1 cellular context compared by ENCODE assay signal in the genomic region with DNA sequence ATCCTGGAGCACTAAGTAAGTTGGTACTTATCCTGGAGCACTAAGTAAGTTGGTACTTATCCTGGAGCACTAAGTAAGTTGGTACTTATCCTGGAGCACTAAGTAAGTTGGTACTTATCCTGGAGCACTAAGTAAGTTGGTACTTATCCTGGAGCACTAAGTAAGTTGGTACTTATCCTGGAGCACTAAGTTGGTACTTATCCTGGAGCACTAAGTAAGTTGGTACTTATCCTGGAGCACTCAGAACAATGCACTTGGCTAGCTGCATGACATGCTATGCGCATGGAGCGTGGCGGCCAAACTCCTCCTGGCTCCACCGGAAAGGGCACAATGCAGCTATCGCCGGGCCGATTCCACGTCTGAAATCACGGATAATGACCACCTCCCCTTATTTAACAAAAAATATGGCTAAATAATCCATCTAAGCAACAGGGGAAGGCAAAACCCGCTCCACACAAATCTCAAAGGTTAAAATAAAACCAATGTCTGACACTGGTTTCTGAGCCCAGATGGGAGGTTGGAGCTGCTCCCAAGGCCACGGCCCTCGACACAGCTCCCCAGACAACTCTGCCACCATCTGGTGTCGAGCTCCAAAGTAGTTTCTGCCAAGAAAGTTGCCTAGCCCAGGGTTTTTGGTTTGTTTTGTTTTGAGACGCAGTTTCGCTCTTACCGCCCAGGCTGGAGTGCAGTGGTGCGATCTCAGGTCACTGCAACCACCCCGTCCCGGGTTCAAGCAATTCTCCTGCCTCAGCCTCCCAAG.
TF ChIP-seq lines count a peak whose summit lies in the region.

No MANE protein-coding gene starts in this region.

TF ChIP-seq in HepG2, 621 proteins besides CTCF, POLR2A, EP300 and RAD21:
- peak; percentile 99 for TF ChIP-seq ZSCAN21 (CRISPR knock-in tag; IDR thresholded peaks at IDR 0.05; ENCODE audit: borderline replicate concordance)
TF ChIP-seq in HepG2: peak in this region for 1; not testable (repeated sequence) for 620.
